8 cellular contexts compared by ENCODE assay signal in the genomic region with DNA sequence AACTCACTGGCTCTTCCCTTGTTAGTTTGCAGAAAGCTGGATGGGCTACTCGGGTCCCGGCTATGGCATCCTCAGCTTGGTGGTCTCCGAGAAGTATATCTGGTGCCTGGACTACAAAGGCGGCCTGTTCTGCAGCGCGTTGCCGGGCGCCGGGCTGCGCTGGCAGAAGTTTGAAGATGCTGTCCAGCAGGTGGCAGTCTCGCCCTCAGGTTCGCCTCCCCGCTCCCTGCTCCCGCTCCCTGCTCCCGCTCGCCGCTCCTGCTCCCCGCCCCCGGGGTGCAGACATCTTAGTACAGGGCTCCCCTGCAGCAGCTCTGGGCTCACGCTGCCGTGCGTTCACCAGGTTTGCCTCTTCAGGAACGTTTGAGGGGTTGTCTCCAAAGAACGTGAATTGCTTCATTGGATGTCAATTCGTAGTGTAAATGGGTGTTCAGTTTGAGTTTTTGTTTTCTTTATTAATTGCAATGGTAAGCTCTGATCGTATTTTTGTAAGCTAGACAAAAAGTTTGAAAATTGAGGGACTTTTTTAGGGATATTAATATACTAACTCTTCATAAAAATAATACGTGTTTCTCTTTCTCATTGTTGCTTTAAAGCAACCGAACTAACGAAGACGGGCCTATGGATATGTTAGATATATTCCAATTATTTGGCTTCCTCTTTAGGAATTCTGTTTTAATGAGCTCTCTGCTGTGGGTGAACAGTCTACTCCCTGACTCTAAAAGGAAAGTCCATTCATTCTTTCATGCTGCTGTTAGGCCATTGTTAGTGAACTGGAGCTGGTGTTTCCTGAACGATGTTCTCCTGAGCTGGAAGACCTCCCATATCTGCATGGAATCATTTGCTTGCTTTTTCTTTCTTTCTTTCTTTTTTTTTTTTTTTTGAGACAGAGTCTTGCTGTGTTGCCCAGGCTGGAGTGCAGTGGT.
DNase-seq lines count a peak whose midpoint lies in the region; ATAC-seq and TF ChIP-seq lines count a peak whose summit lies in the region.

No MANE protein-coding gene starts in this region.

- no peaks in the 10 kb centered on the region for H3K4me1 ChIP-seq in Panc1 (ENCODE audit: control insufficient read depth, insufficient read depth, low read length)

- BruUV-seq in Panc1 (replicated peaks; lab: Mats Ljungman, UMichigan), result no TSS peak

- TF ChIP-seq CTCF in Panc1 (IDR thresholded peaks at IDR 0.05) (peak; percentile 83), fibroblast of the aortic adventitia (IDR thresholded peaks at IDR 0.05; ENCODE audit: insufficient read depth, low read length) (peak; percentile 73), nephron progenitor cell (IDR thresholded peaks at IDR 0.05) (peak; percentile 76)

- no peaks in the 10 kb centered on the region for H3K9me3 Mint-ChIP-seq in activated T-helper 17 cell treated with anti-CD3 and anti-CD28 coated beads, Interleukin-2, amount 50 U/mL, for 72 hours
- H3K9me3 Mint-ChIP-seq in nephron progenitor cell, result no peaks in the 10 kb centered on the region

- H3K4me1 Mint-ChIP-seq in activated T-helper 17 cell treated with anti-CD3 and anti-CD28 coated beads, Interleukin-2, amount 50 U/mL, for 72 hours, result no peaks in the 10 kb centered on the region
- H3K4me1 Mint-ChIP-seq in nephron progenitor cell, result peaks cover 18% of the 10 kb centered on the region

- H3K9me3 ChIP-seq in Panc1 (ENCODE audit: control insufficient read depth, insufficient read depth, low read depth, low read length), result no peaks in the 10 kb centered on the region

- no peak overlapping the region for H3K27ac ChIP-seq in Panc1 (ENCODE audit: low read length)

- H3K4me3 Mint-ChIP-seq in activated T-helper 17 cell treated with anti-CD3 and anti-CD28 coated beads, Interleukin-2, amount 50 U/mL, for 72 hours, result peak overlapping the region; percentile 26
- H3K4me3 Mint-ChIP-seq in nephron progenitor cell, result peak overlapping the region; percentile 65

- DNase-seq in DMS114 treated with DMSO at 0.1 percent for 48 hours (lab: John Stamatoyannopoulos, UW; ENCODE audit: unreplicated experiment) (peak; percentile 43), Panc1 (ENCODE audit: low read depth, low spot score) (peak; percentile 20), fibroblast of the aortic adventitia (ENCODE audit: low read depth) (peak; percentile 81), nephron progenitor cell (peak; percentile 92)
- DNase-seq in Jurkat, Clone E6-1 (ENCODE audit: low read depth, low spot score), result peak; percentile 20
- peak; percentile 15 to 71 (median 56) for DNase-seq in stimulated activated naive CD4-positive, alpha-beta T cell (lab: John Stamatoyannopoulos, UW)

- POLR2A ChIA-PET in Panc1 (lab: Charles Lee), result no interaction called here

- no peaks in the 10 kb centered on the region for H3K27me3 ChIP-seq in Panc1 (ENCODE audit: control insufficient read depth, insufficient read depth, low read length)

- no peak overlapping the region for H3K27ac Mint-ChIP-seq in activated T-helper 17 cell treated with anti-CD3 and anti-CD28 coated beads, Interleukin-2, amount 50 U/mL, for 72 hours
- H3K27ac Mint-ChIP-seq in nephron progenitor cell, result no peak overlapping the region

- in situ Hi-C loops in Panc1 (cut with HindIII; ENCODE audit: low pct_unique_long_range_greater_than_20kb, low sequenced_read_pairs), result no loop called here

- H3K36me3 ChIP-seq in Panc1 (ENCODE audit: control insufficient read depth, insufficient read depth, low read length), result no peaks in the 10 kb centered on the region

- ATAC-seq in Panc1, result peak; percentile 98
- ATAC-seq in activated T-helper 17 cell treated with anti-CD3 and anti-CD28 coated beads, Interleukin-2, amount 50 U/mL, for 72 hours (replicated peaks), result peak; percentile 97
- ATAC-seq in HG02623 (IDR thresholded peaks at IDR 0.05; ENCODE audit: unreplicated experiment), result no peak

- H3K27me3 Mint-ChIP-seq in activated T-helper 17 cell treated with anti-CD3 and anti-CD28 coated beads, Interleukin-2, amount 50 U/mL, for 72 hours, result no peaks in the 10 kb centered on the region
- H3K27me3 Mint-ChIP-seq in nephron progenitor cell (ENCODE audit: low read depth, poor library complexity), result peaks cover 4% of the 10 kb centered on the region

- H3K36me3 Mint-ChIP-seq in activated T-helper 17 cell treated with anti-CD3 and anti-CD28 coated beads, Interleukin-2, amount 50 U/mL, for 72 hours (ENCODE audit: low read depth), result peaks cover 14% of the 10 kb centered on the region
- H3K36me3 Mint-ChIP-seq in nephron progenitor cell (ENCODE audit: low read depth), result peaks cover 23% of the 10 kb centered on the region

- no peak overlapping the region for H3K4me3 ChIP-seq in Jurkat, Clone E6-1 (ENCODE audit: low read length)
- 0 out of 4 replicates have a peak overlapping the region, but pooled peaks of 1 of the 2 experiments have one; percentile 26 for H3K4me3 ChIP-seq in Panc1 (ENCODE audit: low read depth in 2 of 2, low read length in 2 of 2)
- H3K4me3 ChIP-seq in fibroblast of the aortic adventitia (ENCODE audit: low read depth, low read length), result peak overlapping the region; percentile 42

- CTCF ChIA-PET in Panc1 (lab: Charles Lee), result interaction anchor here (0.6 to 1.6 kb wide), 5 partner anchors 9 to 80 kb away, joined by 3 to 4 read pairs (median 3); a partner anchor contains a TSS

- intact Hi-C loops in Panc1 (cut with micrococcal nuclease; ENCODE audit: unreplicated experiment), result loop anchor here (5.0 kb wide), 1 partner anchor 79 kb away; no protein-coding TSS in a partner anchor

Comparison
In these comparisons a context has a peak if more than half of its experiments do, and no peak if none do; other contexts are left out.
1. DNase-seq: peak in every context shown above with its lines; median percentile 92 in nephron progenitor cell; 81 in fibroblast of the aortic adventitia; 56 in stimulated activated naive CD4-positive, alpha-beta T cell; 43 in DMS114 treated with DMSO at 0.1 percent for 48 hours; 20 in Jurkat, Clone E6-1; 20 in Panc1.